In the genomic region with DNA sequence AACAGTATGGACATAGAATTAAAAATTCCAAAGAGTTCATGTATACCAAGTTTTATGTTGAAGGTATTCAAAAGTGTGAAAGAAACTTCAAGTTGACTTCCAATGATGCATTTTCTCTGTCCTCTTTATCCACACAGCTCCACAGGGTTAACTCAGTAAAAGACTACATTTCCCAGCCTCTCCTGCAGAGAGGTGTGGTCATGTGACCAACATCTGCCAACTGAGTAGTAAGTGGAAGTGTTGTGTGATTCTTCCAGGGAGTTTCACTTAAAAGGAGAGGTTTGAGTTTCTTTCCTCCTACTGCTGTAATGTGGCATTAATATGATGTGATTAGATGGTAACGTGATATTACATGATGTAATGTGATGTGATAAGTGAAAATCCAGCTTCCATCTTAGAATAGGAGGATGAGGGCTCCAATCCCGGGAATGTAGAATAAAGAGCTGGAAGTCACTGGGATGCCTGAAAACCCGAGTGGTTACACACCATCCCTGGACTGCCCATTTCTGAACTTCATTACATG, we compare ENCODE assay signal across 28 cellular contexts.
A peak's percentile ranks its signal among the peaks of the same experiment; 100 is the strongest.
DNase-seq lines count a peak whose midpoint lies in the region; ATAC-seq and TF ChIP-seq lines count a peak whose summit lies in the region.
"Had no signal": no experiment of that assay in that cellular context is flagged by ENCODE, and none has a peak within 500 bp of the region (broad histone marks: within the 10 kb centered on the region; RNA-seq: fewer than 3 reads in every experiment).

No MANE protein-coding gene starts in this region.

- H3K9me3 Mint-ChIP-seq in WTC11 = peaks cover 5% of the 10 kb centered on the region; the same call in 1 of the 2 replicates
- H3K9me3 Mint-ChIP-seq: T-helper 1 cell treated with Interleukin-12 subunit alpha and Interleukin-12 subunit beta and Interleukin-4 antibody, amounts not matched to agents 30 μg/mL and 1 μg/mL, for 36 hours had no signal

- H3K36me3 Mint-ChIP-seq in WTC11 = no peaks in the 10 kb centered on the region

- no peak overlapping the region for H3K9ac ChIP-seq in SK-N-SH
- H3K9ac ChIP-seq: BLaER1 had no signal

- H3K4me3 ChIP-seq in SK-N-SH (ENCODE audit: low read depth in 2 of 2, low read length in 1 of 2) (no peak overlapping the region; a peak in 1 of 4 replicates), dorsolateral prefrontal cortex (no peak overlapping the region), hepatocyte (no peak overlapping the region), testis (no peak overlapping the region)
- H3K4me3 ChIP-seq in Jurkat, Clone E6-1 (ENCODE audit: low read length) = no peak overlapping the region
- H3K4me3 ChIP-seq: BLaER1, psoas muscle, stomach had no signal

- intact Hi-C loops in dorsolateral prefrontal cortex (cut with DNase I) (no loop called here), testis (cut with DNase I; ENCODE audit: low total_unique reads) (no loop called here)

- POLR2A ChIA-PET in SK-N-SH (lab: Yijun Ruan, JAX) (no interaction called here), WTC11 (lab: Charles Lee) (no interaction called here)

- no peak for TF ChIP-seq RAD21 in SK-N-SH (IDR thresholded peaks at IDR 0.05; ENCODE audit: low read length)

- no peaks in the 10 kb centered on the region for H3K36me3 ChIP-seq in SK-N-SH (replicated peaks in 1 of 2; ENCODE audit: control insufficient read depth in 1 of 2, insufficient read depth in 2 of 2, low read length in 1 of 2)
- H3K36me3 ChIP-seq in hepatocyte (replicated peaks; ENCODE audit: insufficient read depth, low read depth) = no peaks in the 10 kb centered on the region
- H3K36me3 ChIP-seq in testis (ENCODE audit: low read depth, missing control alignments) = no peaks in the 10 kb centered on the region
- H3K36me3 ChIP-seq: BLaER1, stomach had no signal

- no peak for TF ChIP-seq CTCF in SK-N-SH (IDR thresholded peaks at IDR 0.05)
- no peak for TF ChIP-seq CTCF in WTC11 (IDR thresholded peaks at IDR 0.05)
- TF ChIP-seq CTCF in dorsolateral prefrontal cortex (IDR thresholded peaks at IDR 0.05 in 54 of 56, conservative IDR thresholded peaks at IDR 0.05 in 2 of 56; ENCODE audit: low read depth in 1 of 56, partially characterized antibody in 56 of 56) = no peak
- no peak for TF ChIP-seq CTCF in hepatocyte (IDR thresholded peaks at IDR 0.05; ENCODE audit: poor library complexity)
- TF ChIP-seq CTCF in testis (IDR thresholded peaks at IDR 0.05) = no peak

- no peaks in the 10 kb centered on the region for H3K27me3 ChIP-seq in SK-N-SH (ENCODE audit: insufficient read depth)
- H3K27me3 ChIP-seq in dorsolateral prefrontal cortex = peaks cover 0 to 16% (median 0%) of the 10 kb centered on the region in 45 donors
- H3K27me3 ChIP-seq in hepatocyte = no peaks in the 10 kb centered on the region
- H3K27me3 ChIP-seq in testis = no peaks in the 10 kb centered on the region
- H3K27me3 ChIP-seq: BLaER1, stomach had no signal

- no peaks in the 10 kb centered on the region for H3K27me3 Mint-ChIP-seq in WTC11 (ENCODE audit: low read depth)

- CTCF ChIA-PET in SK-N-SH (lab: Yijun Ruan, JAX) (no interaction called here), WTC11 (lab: Charles Lee) (interaction anchor here (1.4 kb wide), 1 partner anchor 52 kb away, joined by 6 read pairs; no protein-coding TSS in a partner anchor)

- H3K27ac Mint-ChIP-seq in WTC11 = no peak overlapping the region
- H3K27ac Mint-ChIP-seq: activated CD4-positive, alpha-beta T cell treated with anti-CD3 and anti-CD28 coated beads for 36 hours; T-helper 1 cell treated with Interleukin-12 subunit alpha and Interleukin-12 subunit beta and Interleukin-4 antibody, amounts not matched to agents 30 μg/mL and 1 μg/mL, for 36 hours had no signal

- H3K27ac ChIP-seq in SK-N-SH (ENCODE audit: low read depth in 2 of 2, low read length in 1 of 2) (no peak overlapping the region), dorsolateral prefrontal cortex (no peak overlapping the region), hepatocyte (no peak overlapping the region), testis (no peak overlapping the region)
- H3K27ac ChIP-seq: BLaER1, epithelial cell of prostate, psoas muscle, stomach had no signal

- no peaks in the 10 kb centered on the region for H3K4me1 Mint-ChIP-seq in WTC11
- H3K4me1 Mint-ChIP-seq: activated CD4-positive, alpha-beta T cell treated with anti-CD3 and anti-CD28 coated beads for 36 hours had no signal

- 1% methylated on average over 3 of the region's 3 CpGs for WGBS in SK-N-SH (ENCODE audit: low lambda C conversion rate)
- WGBS in hepatocyte (ENCODE audit: low lambda C conversion rate, missing lambda C conversion rate) = 64% methylated on average over 3 of the region's 3 CpGs
- WGBS in testis, 2 donors = 81 to 86% methylated on average over 3 of the region's 3 CpGs

- no peak for TF ChIP-seq EP300 in SK-N-SH (IDR thresholded peaks at IDR 0.05; ENCODE audit: borderline replicate concordance in 1 of 2, low read depth in 1 of 2, low read length in 1 of 2)

- H3K79me2 ChIP-seq in SK-N-SH (ENCODE audit: insufficient read depth) (no peaks in the 10 kb centered on the region), hepatocyte (no peaks in the 10 kb centered on the region)

- H3K4me3 Mint-ChIP-seq in WTC11 = no peak overlapping the region
- H3K4me3 Mint-ChIP-seq: activated CD4-positive, alpha-beta T cell treated with anti-CD3 and anti-CD28 coated beads for 36 hours; T-helper 1 cell treated with Interleukin-12 subunit alpha and Interleukin-12 subunit beta and Interleukin-4 antibody, amounts not matched to agents 30 μg/mL and 1 μg/mL, for 36 hours had no signal

- no peaks in the 10 kb centered on the region for H3K4me1 ChIP-seq in SK-N-SH (ENCODE audit: control insufficient read depth in 1 of 2, insufficient read depth in 2 of 2, low read depth in 1 of 2, low read length in 1 of 2)
- H3K4me1 ChIP-seq in hepatocyte (ENCODE audit: insufficient read depth) = no peaks in the 10 kb centered on the region
- no peaks in the 10 kb centered on the region for H3K4me1 ChIP-seq in testis
- H3K4me1 ChIP-seq: BLaER1, psoas muscle, stomach had no signal

- DNase-seq in SK-N-SH (no peak), WTC11 (ENCODE audit: low spot score) (no peak), dorsolateral prefrontal cortex (no peak), hepatocyte (ENCODE audit: low spot score) (no peak), testis (no peak)
- DNase-seq in Jurkat, Clone E6-1 (ENCODE audit: low read depth, low spot score) = peak; percentile 5
- DNase-seq: activated CD4-positive, alpha-beta T cell treated with anti-CD3 and anti-CD28 coated beads for 36 hours; activated effector memory CD4-positive, alpha-beta T cell treated with anti-CD3 and anti-CD28 coated beads, Interleukin-2, amount 50 U/mL, for 16 hours; Calu3; effector CD4-positive, alpha-beta T cell; Kasumi-1; mesenchymal stem cell; NCI-H1105 treated with DMSO at 0.1 percent for 48 hours; NCI-H2029; NCI-H226; NCI-H774; nucleus accumbens; psoas muscle; SHP77 treated with DMSO at 0.1 percent for 48 hours; stimulated activated CD8-positive, alpha-beta memory T cell treated with anti-CD3 and anti-CD28 coated beads, Interleukin-4, amount 100 ng/mL, for 48 hours; stomach; trophoblast cell had no signal

- H3K9me3 ChIP-seq in SK-N-SH = no peaks in the 10 kb centered on the region
- no peaks in the 10 kb centered on the region for H3K9me3 ChIP-seq in hepatocyte (ENCODE audit: low read depth)
- no peaks in the 10 kb centered on the region for H3K9me3 ChIP-seq in testis
- H3K9me3 ChIP-seq: BLaER1, psoas muscle, stomach had no signal

- H3K9me2 ChIP-seq in SK-N-SH (no peaks in the 10 kb centered on the region), hepatocyte (replicated peaks; ENCODE audit: insufficient read depth) (no peaks in the 10 kb centered on the region)

- ATAC-seq in SK-N-SH treated with all-trans-retinoic acid at 6 μM for 48 hours = no peak
- ATAC-seq in WTC11 = peak; percentile 89
- no peak for ATAC-seq in GM18861 (IDR thresholded peaks at IDR 0.05; ENCODE audit: unreplicated experiment)
- ATAC-seq: activated CD4-positive, alpha-beta T cell treated with anti-CD3 and anti-CD28 coated beads for 36 hours; HCT116; psoas muscle had no signal

- H2AFZ ChIP-seq in SK-N-SH (ENCODE audit: low read depth) (no peak overlapping the region; the same call in 1 of the 2 replicates), hepatocyte (no peak overlapping the region)

- TF ChIP-seq POLR2A in testis (IDR thresholded peaks at IDR 0.05) = no peak

- H3K4me2 ChIP-seq in SK-N-SH (no peak overlapping the region), hepatocyte (no peak overlapping the region)
- H3K4me2 ChIP-seq: BLaER1 had no signal

- H4K20me1 ChIP-seq in SK-N-SH (ENCODE audit: insufficient read depth) (no peaks in the 10 kb centered on the region), hepatocyte (ENCODE audit: insufficient read depth, poor library complexity, severe bottlenecking) (no peaks in the 10 kb centered on the region)
- H4K20me1 ChIP-seq: BLaER1 had no signal

- H3F3A ChIP-seq in SK-N-SH (replicated peaks; ENCODE audit: insufficient read depth) = no peaks in the 10 kb centered on the region

TF ChIP-seq in SK-N-SH, 30 proteins besides CTCF, POLR2A, EP300 and RAD21 (continues in another document):
- TF ChIP-seq, protein P1, sequence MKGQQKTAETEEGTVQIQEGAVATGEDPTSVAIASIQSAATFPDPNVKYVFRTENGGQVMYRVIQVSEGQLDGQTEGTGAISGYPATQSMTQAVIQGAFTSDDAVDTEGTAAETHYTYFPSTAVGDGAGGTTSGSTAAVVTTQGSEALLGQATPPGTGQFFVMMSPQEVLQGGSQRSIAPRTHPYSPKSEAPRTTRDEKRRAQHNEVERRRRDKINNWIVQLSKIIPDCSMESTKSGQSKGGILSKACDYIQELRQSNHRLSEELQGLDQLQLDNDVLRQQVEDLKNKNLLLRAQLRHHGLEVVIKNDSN (IDR thresholded peaks at IDR 0.05; ENCODE audit: borderline replicate concordance, low read depth) = peak; percentile 72; the same call in 1 of the 2 replicates
- no peak for TF ChIP-seq FOXM1 (IDR thresholded peaks at IDR 0.05; ENCODE audit: low read depth)

TF ChIP-seq in SK-N-SH treated with all-trans-retinoic acid at 6 μM for 48 hours, 23 proteins besides CTCF, POLR2A, EP300 and RAD21:
- TF ChIP-seq TCF4 (CRISPR knock-in tag; IDR thresholded peaks at IDR 0.05; ENCODE audit: borderline replicate concordance) = no peak

TF ChIP-seq in WTC11, 78 proteins besides CTCF, POLR2A, EP300 and RAD21 (continues in another document):
- TF ChIP-seq ZNF317 (CRISPR knock-in tag; IDR thresholded peaks at IDR 0.05; ENCODE audit: borderline replicate concordance, low read depth) (no peak), FOXJ3 (CRISPR knock-in tag; IDR thresholded peaks at IDR 0.05; ENCODE audit: borderline replicate concordance) (no peak), ELF4 (CRISPR knock-in tag; IDR thresholded peaks at IDR 0.05; ENCODE audit: low read depth) (no peak), SMAD3 (CRISPR knock-in tag; IDR thresholded peaks at IDR 0.05; ENCODE audit: borderline replicate concordance) (no peak), MXD4 (CRISPR knock-in tag; IDR thresholded peaks at IDR 0.05; ENCODE audit: borderline replicate concordance) (no peak), GABPB1 (CRISPR knock-in tag; IDR thresholded peaks at IDR 0.05) (no peak), RORB (CRISPR knock-in tag; IDR thresholded peaks at IDR 0.05) (no peak)
